18 cellular contexts compared by ENCODE assay signal in genomic region chr4:16684083-16684482, GRCh38.
DNase-seq lines count a peak whose midpoint lies in the region; ATAC-seq, FAIRE-seq and TF ChIP-seq lines count a peak whose summit lies in the region.
"Had no signal": no experiment of that assay in that cellular context is flagged by ENCODE, and none has a peak within 500 bp of the region (broad histone marks: within the 10 kb centered on the region; RNA-seq: fewer than 3 reads in every experiment).

No MANE protein-coding gene starts in this region.

- no peaks in the 10 kb centered on the region for H3K36me3 ChIP-seq in adrenal gland (replicated peaks in 1 of 2)
- H3K36me3 ChIP-seq: left lung had no signal

- TF ChIP-seq CTCF in adrenal gland (IDR thresholded peaks at IDR 0.05): no peak

- no peak for TF ChIP-seq POLR2A in adrenal gland (IDR thresholded peaks at IDR 0.05)

- no peaks in the 10 kb centered on the region for H3K4me1 ChIP-seq in adrenal gland (replicated peaks in 1 of 2)
- H3K4me1 ChIP-seq: left lung had no signal

- no peak overlapping the region for H3K4me3 ChIP-seq in adrenal gland
- H3K4me3 ChIP-seq: left lung had no signal

- H3K27ac ChIP-seq in adrenal gland: peak overlapping the region in 1 of 5 donors; percentile 20
- H3K27ac ChIP-seq: 22Rv1 had no signal

- WGBS in adrenal gland, 4 donors: 57 to 67% (median 61%) methylated on average over 6 of the region's 6 CpGs

- intact Hi-C loops in Right ventricle myocardium inferior (cut with DNase I) (no loop called here), cardiac septum (cut with DNase I) (no loop called here), adrenal gland (cut with DNase I) (no loop called here)

- DNase-seq in Right ventricle myocardium inferior (ENCODE audit: missing footprints): no peak
- DNase-seq in cardiac septum (ENCODE audit: low spot score): no peak
- no peak for DNase-seq in NCI-H774 (lab: John Stamatoyannopoulos, UW)
- no peak for DNase-seq in adrenal gland
- no peak for DNase-seq in activated CD8-positive, alpha-beta memory T cell treated with anti-CD3 and anti-CD28 coated beads, Interleukin-2, amount 50 U/mL, for 48 hours
- no peak for DNase-seq in activated CD4-positive, alpha-beta T cell treated with anti-CD3 and anti-CD28 coated beads, Interleukin-2, amount 50 U/mL, for 48 hours
- DNase-seq: activated CD4-positive, alpha-beta memory T cell treated with anti-CD3 and anti-CD28 coated beads, Interleukin-2, amount 10 ng/mL, durations not matched to agents 7 days and 5 days; GF-D8; hippocampal formation; left lung; natural killer cell; NCI-H1092; SIG-M5; stimulated activated CD4-positive, alpha-beta T cell treated with anti-CD3 and anti-CD28 coated beads, Interleukin-4, amount 100 ng/mL, for 24 hours had no signal

- H3K27me3 ChIP-seq in adrenal gland: no peaks in the 10 kb centered on the region
- H3K27me3 ChIP-seq: left lung had no signal

- FAIRE-seq in endometrium (lab: Jason Lieb, UNC) (peak; percentile 87), islet of Langerhans (lab: Jason Lieb, UNC) (peak; percentile 60)
- FAIRE-seq: H1 had no signal

- ATAC-seq in Right ventricle myocardium inferior: peak; percentile 62
- ATAC-seq: left lung, natural killer cell had no signal

- H3K9me3 ChIP-seq in adrenal gland (replicated peaks in 1 of 3): no peaks in the 10 kb centered on the region
